In genomic region chr12:65825323-65825572, GRCh38 we compare ENCODE assay signal across 8 cellular contexts. TPM values are rescaled to one million over a fixed set of nuclear protein-coding genes. Genes with fewer than 3 reads are reported as not detected.
DNase-seq lines count a peak whose midpoint lies in the region; ATAC-seq and TF ChIP-seq lines count a peak whose summit lies in the region.

No MANE protein-coding gene starts in this region.

- peak overlapping the region in 1 of 2 donors; percentile 77 for H3K9ac ChIP-seq in mucosa of rectum (ENCODE audit: low read depth in 1 of 2, low read length in 2 of 2)

- no peaks in the 10 kb centered on the region for H3K36me3 ChIP-seq in effector memory CD4-positive, alpha-beta T cell (ENCODE audit: control insufficient read depth, insufficient read depth, low read length)
- H3K36me3 ChIP-seq in mucosa of rectum (ENCODE audit: control insufficient read depth in 2 of 2, insufficient read depth in 2 of 2, low read length in 2 of 2), result no peaks in the 10 kb centered on the region
- no peaks in the 10 kb centered on the region for H3K36me3 ChIP-seq in upper lobe of right lung

- H3K4me3 Mint-ChIP-seq in activated T-cell treated with anti-CD3 and anti-CD28 coated beads, Interleukin-2, amount 50 U/mL, for 4 hours, result peak overlapping the region; percentile 70

- H3K27me3 ChIP-seq in effector memory CD4-positive, alpha-beta T cell (replicated peaks; ENCODE audit: control insufficient read depth, insufficient read depth, low read length, poor library complexity, severe bottlenecking), result peaks cover 7% of the 10 kb centered on the region
- H3K27me3 ChIP-seq in mucosa of rectum (ENCODE audit: control insufficient read depth in 2 of 2, insufficient read depth in 2 of 2, low read length in 2 of 2), result peaks cover 8 to 13% of the 10 kb centered on the region in 2 donors
- peaks cover 68% of the 10 kb centered on the region for H3K27me3 ChIP-seq in upper lobe of right lung

- peaks cover 16% of the 10 kb centered on the region for H3K4me1 Mint-ChIP-seq in activated T-cell treated with anti-CD3 and anti-CD28 coated beads, Interleukin-2, amount 50 U/mL, for 4 hours (ENCODE audit: low read depth)

- peak; percentile 17 to 19 for ATAC-seq in activated T-cell treated with anti-CD3 and anti-CD28 coated beads, Interleukin-2, amount 50 U/mL, for 4 hours
- no peak for ATAC-seq in upper lobe of right lung
- ATAC-seq in HG02870 (IDR thresholded peaks at IDR 0.05; ENCODE audit: unreplicated experiment), result no peak

- intact Hi-C loops in upper lobe of right lung (cut with DNase I), result no loop called here

- no peaks in the 10 kb centered on the region for H3K9me3 ChIP-seq in effector memory CD4-positive, alpha-beta T cell (ENCODE audit: control insufficient read depth, low read length)
- no peaks in the 10 kb centered on the region for H3K9me3 ChIP-seq in mucosa of rectum (ENCODE audit: control insufficient read depth in 2 of 2, low read length in 2 of 2)
- no peaks in the 10 kb centered on the region for H3K9me3 ChIP-seq in upper lobe of right lung

- no peak for TF ChIP-seq CTCF in upper lobe of right lung (IDR thresholded peaks at IDR 0.05)

- peaks cover 5% of the 10 kb centered on the region for H3K4me1 ChIP-seq in effector memory CD4-positive, alpha-beta T cell (ENCODE audit: control insufficient read depth, insufficient read depth, low read length, poor library complexity, severe bottlenecking)
- peaks cover 9 to 14% of the 10 kb centered on the region in 2 donors for H3K4me1 ChIP-seq in mucosa of rectum (ENCODE audit: control insufficient read depth in 2 of 2, insufficient read depth in 2 of 2, low read length in 2 of 2)
- H3K4me1 ChIP-seq in upper lobe of right lung, result peaks cover 17% of the 10 kb centered on the region

- peaks cover 57% of the 10 kb centered on the region for H3K27me3 Mint-ChIP-seq in activated T-cell treated with anti-CD3 and anti-CD28 coated beads, Interleukin-2, amount 50 U/mL, for 4 hours (ENCODE audit: low read depth)

- H3K27ac ChIP-seq in effector memory CD4-positive, alpha-beta T cell (ENCODE audit: insufficient read depth, low read length, poor library complexity, severe bottlenecking), result no peak overlapping the region
- H3K27ac ChIP-seq in mucosa of rectum (ENCODE audit: low read depth in 2 of 2, low read length in 2 of 2) (peak overlapping the region; percentile 77 to 79), upper lobe of right lung (no peak overlapping the region)

- no peak for DNase-seq in activated T-cell treated with anti-CD3 and anti-CD28 coated beads, Interleukin-2, amount 50 U/mL, for 4 hours
- DNase-seq in activated T-cell treated with anti-CD3 and anti-CD28 coated beads for 4 hours (no peak), upper lobe of right lung (no peak), COLO668 (lab: John Stamatoyannopoulos, UW; ENCODE audit: unreplicated experiment) (no peak)
- DNase-seq in effector memory CD4-positive, alpha-beta T cell, result no peak
- no peak for DNase-seq in stimulated activated CD4-positive, alpha-beta T cell treated with anti-CD3 and anti-CD28 coated beads, Interleukin-12 subunit alpha, Interleukin-12 subunit beta, amount 100 ng/mL, for 4 hours

- peak overlapping the region; percentile 29 for H3K4me3 ChIP-seq in effector memory CD4-positive, alpha-beta T cell (ENCODE audit: insufficient read depth, low read depth, low read length, poor library complexity, severe bottlenecking)
- peak overlapping the region; percentile 79 to 81 for H3K4me3 ChIP-seq in mucosa of rectum (ENCODE audit: low read length in 2 of 2)
- peak overlapping the region; percentile 48 for H3K4me3 ChIP-seq in upper lobe of right lung

- no peaks in the 10 kb centered on the region for H3K9me3 Mint-ChIP-seq in activated T-cell treated with anti-CD3 and anti-CD28 coated beads, Interleukin-2, amount 50 U/mL, for 4 hours

- H3K36me3 Mint-ChIP-seq in activated T-cell treated with anti-CD3 and anti-CD28 coated beads, Interleukin-2, amount 50 U/mL, for 4 hours (ENCODE audit: insufficient read depth), result no peaks in the 10 kb centered on the region

RNA-seq across cellular contexts. Expression of gene HMGA2, which starts 1.0 kb away (rescaled TPM):
- total RNA-seq in activated T-cell treated with anti-CD3 and anti-CD28 coated beads, Interleukin-2, amount 50 U/mL, for 4 hours, result under 1 TPM; 0.11 to 0.30 (median 0.14) TPM
- total RNA-seq in upper lobe of right lung, result not detected

Comparison
In these comparisons a context has a peak if more than half of its experiments do, and no peak if none do; other contexts are left out.
1. ATAC-seq: peak in activated T-cell treated with anti-CD3 and anti-CD28 coated beads, Interleukin-2, amount 50 U/mL, for 4 hours (2 of 2); none in upper lobe of right lung (single experiment) and HG02870 (single experiment).
2. H3K27ac ChIP-seq: peak in mucosa of rectum (2 of 2); none in effector memory CD4-positive, alpha-beta T cell (single experiment) and upper lobe of right lung (single experiment).
3. H3K4me3 ChIP-seq: peak in every context shown above with its lines; median percentile 80 in mucosa of rectum; 48 in upper lobe of right lung; 29 in effector memory CD4-positive, alpha-beta T cell.